8 cellular contexts compared by ENCODE assay signal in the genomic region with DNA sequence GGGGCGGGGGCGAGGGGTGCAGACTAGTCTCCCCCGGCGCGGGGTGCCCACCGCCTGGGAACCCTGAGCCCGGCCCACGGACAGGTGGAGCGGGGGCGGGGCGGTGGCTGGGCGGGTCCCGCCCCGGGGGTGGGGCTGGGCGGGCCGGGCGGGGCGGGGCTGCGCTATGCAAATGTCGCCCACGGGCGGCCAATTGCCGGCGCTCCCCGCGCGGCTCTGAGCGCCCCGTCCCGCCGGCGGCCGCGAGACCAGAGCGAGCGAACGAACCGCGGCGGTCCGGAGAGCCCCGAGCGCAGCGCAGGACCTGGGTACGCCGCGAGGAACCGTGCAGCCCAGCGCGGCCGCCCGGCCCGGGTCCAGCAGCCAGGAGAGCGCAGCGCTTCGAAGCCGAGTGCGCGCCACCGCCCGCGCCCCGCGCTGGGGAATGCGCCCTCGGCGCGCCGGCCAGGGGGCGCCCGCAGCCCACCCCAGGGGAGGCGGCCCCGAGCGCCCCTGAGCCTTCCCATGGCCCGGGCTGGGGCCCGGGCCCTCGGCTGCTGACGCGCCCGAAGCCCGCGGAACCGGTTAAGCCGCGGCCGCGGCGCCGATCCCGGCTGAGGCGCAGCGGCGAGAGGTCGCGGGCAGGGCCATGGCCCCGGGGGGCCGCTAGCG. TPM values are rescaled to one million over a fixed set of nuclear protein-coding genes. Genes with fewer than 3 reads are reported as not detected.
DNase-seq lines count a peak whose midpoint lies in the region; ATAC-seq and TF ChIP-seq lines count a peak whose summit lies in the region.

A gene (plus strand): TSS at position 485 of the 651 bp plus-strand sequence. CDS start 4,299 bp downstream, outside the sequence.

- no peaks in the 10 kb centered on the region for H3K36me3 Mint-ChIP-seq in activated CD4-positive, alpha-beta T cell treated with anti-CD3 and anti-CD28 coated beads, Interleukin-2, amount 10 ng/mL, durations not matched to agents 7 days and 5 days (ENCODE audit: low read depth)

- peaks cover 11% of the 10 kb centered on the region for H3K4me1 Mint-ChIP-seq in activated CD4-positive, alpha-beta T cell treated with anti-CD3 and anti-CD28 coated beads, Interleukin-2, amount 10 ng/mL, durations not matched to agents 7 days and 5 days

- no peaks in the 10 kb centered on the region for H3K9me3 Mint-ChIP-seq in activated CD4-positive, alpha-beta T cell treated with anti-CD3 and anti-CD28 coated beads, Interleukin-2, amount 10 ng/mL, durations not matched to agents 7 days and 5 days

- POLR2A ChIA-PET in activated CD4-positive, alpha-beta T cell treated with anti-CD3 and anti-CD28 coated beads, Interleukin-2, amount 10 ng/mL, durations not matched to agents 7 days and 5 days (lab: Charles Lee): no interaction called here

- H3K27ac ChIP-seq in lung (ENCODE audit: low read depth in 1 of 2, low read length in 1 of 2): peak within 1 kb of the TSS; percentile 75 to 76

- H3K9ac ChIP-seq in ES-I3 (ENCODE audit: low read depth, low read length): peak within 1 kb of the TSS; percentile 63

- H3K9me3 ChIP-seq in ES-I3 (ENCODE audit: control insufficient read depth, insufficient read depth, low read length): no peaks in the 10 kb centered on the region
- no peaks in the 10 kb centered on the region for H3K9me3 ChIP-seq in lung (ENCODE audit: control insufficient read depth in 2 of 2, insufficient read depth in 1 of 2, low read length in 1 of 2)

- peak within 1 kb of the TSS; percentile 74 for H3K4me3 ChIP-seq in lung

- peak; percentile 60 for DNase-seq in NAMALWA (ENCODE audit: low spot score)
- DNase-seq in activated CD4-positive, alpha-beta T cell treated with anti-CD3 and anti-CD28 coated beads, Interleukin-2, amount 10 ng/mL, durations not matched to agents 7 days and 5 days: peak; percentile 69
- peak; percentile 84 for DNase-seq in ecto neural progenitor cell (ENCODE audit: low spot score)
- peak; percentile 54 for DNase-seq in lung (ENCODE audit: low spot score)
- DNase-seq in stimulated activated CD8-positive, alpha-beta memory T cell treated with anti-CD3 and anti-CD28 coated beads, Interleukin-12 subunit alpha, Interleukin-12 subunit beta, amount 100 ng/mL, for 1 hour (ENCODE audit: low read depth): peak; percentile 30
- DNase-seq in midbrain (lab: John Stamatoyannopoulos, UW): no peak

- H3K27me3 Mint-ChIP-seq in activated CD4-positive, alpha-beta T cell treated with anti-CD3 and anti-CD28 coated beads, Interleukin-2, amount 10 ng/mL, durations not matched to agents 7 days and 5 days: peaks cover 42% of the 10 kb centered on the region

- peak within 1 kb of the TSS; percentile 69 for H3K4me3 Mint-ChIP-seq in activated CD4-positive, alpha-beta T cell treated with anti-CD3 and anti-CD28 coated beads, Interleukin-2, amount 10 ng/mL, durations not matched to agents 7 days and 5 days

- 0 to 1% methylated on average over 37 to 98 of the region's 98 CpGs for WGBS in lung, 2 donors

- ATAC-seq in GM21786 (IDR thresholded peaks at IDR 0.05; ENCODE audit: unreplicated experiment) (peak; percentile 62), lung (ENCODE audit: insufficient read depth, low FRiP score) (peak; percentile 84)

- H3K4me1 ChIP-seq in ES-I3 (ENCODE audit: insufficient read depth, low read length): peaks cover 30% of the 10 kb centered on the region
- peaks cover 0 to 20% of the 10 kb centered on the region in 2 donors for H3K4me1 ChIP-seq in lung (ENCODE audit: control insufficient read depth in 2 of 2, insufficient read depth in 2 of 2, low read length in 2 of 2)

- TF ChIP-seq CTCF in lung (IDR thresholded peaks at IDR 0.05; ENCODE audit: control extremely low read depth, extremely low read depth): no peak

- peak within 1 kb of the TSS; percentile 55 for H3K27ac Mint-ChIP-seq in activated CD4-positive, alpha-beta T cell treated with anti-CD3 and anti-CD28 coated beads, Interleukin-2, amount 10 ng/mL, durations not matched to agents 7 days and 5 days

- H3K36me3 ChIP-seq in ES-I3 (ENCODE audit: insufficient read depth, low read length) (no peaks in the 10 kb centered on the region), lung (ENCODE audit: control insufficient read depth in 2 of 2, insufficient read depth in 2 of 2, low read length in 2 of 2) (peaks cover 0 to 5% of the 10 kb centered on the region in 2 donors)

- CTCF ChIA-PET in activated CD4-positive, alpha-beta T cell treated with anti-CD3 and anti-CD28 coated beads, Interleukin-2, amount 10 ng/mL, durations not matched to agents 7 days and 5 days (lab: Charles Lee): no interaction called here

- H3K27me3 ChIP-seq in lung (ENCODE audit: control insufficient read depth, insufficient read depth): no peaks in the 10 kb centered on the region

RNA-seq across cellular contexts. Expression of the gene that starts here (rescaled TPM):
- total RNA-seq in activated CD4-positive, alpha-beta T cell treated with anti-CD3 and anti-CD28 coated beads, Interleukin-2, amount 10 ng/mL, durations not matched to agents 7 days and 5 days: not detected
- 10 to 100 TPM; 27.8 to 54.3 TPM for total RNA-seq in lung
- 10 to 100 TPM; 41.6 to 53.1 TPM for polyA plus RNA-seq in lung

Comparison
In these comparisons a context has a peak if more than half of its experiments do, and no peak if none do; other contexts are left out.
1. RNA of the gene that starts here (total RNA-seq): 27.8 to 54.3 TPM in lung; not detected in activated CD4-positive, alpha-beta T cell treated with anti-CD3 and anti-CD28 coated beads, Interleukin-2, amount 10 ng/mL, durations not matched to agents 7 days and 5 days; every median in the first group is over 10 times any median in the second.
2. Peak in DNase-seq in activated CD4-positive, alpha-beta T cell treated with anti-CD3 and anti-CD28 coated beads, Interleukin-2, amount 10 ng/mL, durations not matched to agents 7 days and 5 days; RNA of the gene not detected or under 1 TPM.